18 cellular contexts compared by ENCODE assay signal in genomic region chr12:21429994-21430393, GRCh38. TPM values are rescaled to one million over a fixed set of nuclear protein-coding genes. Genes with fewer than 3 reads are reported as not detected.
DNase-seq lines count a peak whose midpoint lies in the region; ATAC-seq, FAIRE-seq and TF ChIP-seq lines count a peak whose summit lies in the region.
"Had no signal": no experiment of that assay in that cellular context is flagged by ENCODE, and none has a peak within 500 bp of the region (broad histone marks: within the 10 kb centered on the region; RNA-seq: fewer than 3 reads in every experiment).

No MANE protein-coding gene starts in this region.

- no peak overlapping the region for H2BK120ac ChIP-seq in mesendoderm (ENCODE audit: low read depth, low read length)

- H3K4me3 Mint-ChIP-seq in GM23338, result no peak overlapping the region
- no peak overlapping the region for H3K4me3 Mint-ChIP-seq in stimulated activated naive CD8-positive, alpha-beta T cell treated with anti-CD3 and anti-CD28 coated beads, Interleukin-15, amount 100 ng/mL, for 72 hours
- H3K4me3 Mint-ChIP-seq: T-cell had no signal

- H3K4me3 ChIP-seq in GM23338 (no peak overlapping the region), GM12878 (no peak overlapping the region), mesendoderm (ENCODE audit: low read length) (no peak overlapping the region)

- H3K18ac ChIP-seq in mesendoderm (ENCODE audit: low read length), result no peak overlapping the region

- H3K4me2 ChIP-seq in GM23338, result no peak overlapping the region
- H3K4me2 ChIP-seq in GM12878 (ENCODE audit: control insufficient read depth, insufficient read depth), result no peak overlapping the region
- H3K4me2 ChIP-seq in mesendoderm (ENCODE audit: low read length), result no peak overlapping the region

- no peak overlapping the region for H2AFZ ChIP-seq in GM23338
- H2AFZ ChIP-seq in GM12878 (ENCODE audit: control insufficient read depth, low read depth, low read length), result no peak overlapping the region

- no peaks in the 10 kb centered on the region for H3K36me3 ChIP-seq in GM23338 (ENCODE audit: insufficient read depth)
- H3K36me3 ChIP-seq in GM12878 (ENCODE audit: control insufficient read depth in 2 of 2, insufficient read depth in 2 of 2, low read length in 1 of 2), result no peaks in the 10 kb centered on the region
- H3K36me3 ChIP-seq in mesendoderm (ENCODE audit: control insufficient read depth, insufficient read depth, low read length), result no peaks in the 10 kb centered on the region

- H4K5ac ChIP-seq in mesendoderm (ENCODE audit: low read length), result no peak overlapping the region

- DNase-seq in GM23338 (ENCODE audit: low spot score) (no peak), NCI-H524 treated with DMSO at 0.1 percent for 48 hours (lab: John Stamatoyannopoulos, UW) (peak; percentile 32), GM12878 (ENCODE audit: low read depth, low spot score) (no peak), mesendoderm (peak; percentile 38), GOT3 (lab: John Stamatoyannopoulos, UW) (no peak)
- DNase-seq in activated CD4-positive, alpha-beta T cell treated with anti-CD3 and anti-CD28 coated beads, Interleukin-2, amount 50 U/mL, for 4 hours, result no peak
- no peak for DNase-seq in stimulated activated naive CD8-positive, alpha-beta T cell treated with anti-CD3 and anti-CD28 coated beads, Interleukin-15, amount 100 ng/mL, for 72 hours
- DNase-seq: NCI-H1105, NCI-H187, NCI-H2171, NCI-H446 treated with DMSO at 0.1 percent for 48 hours, NCI-H774, T-cell had no signal

- intact Hi-C loops in GM12878 (cut with micrococcal nuclease; ENCODE audit: unreplicated experiment), result no loop called here

- WGBS in GM12878 (ENCODE audit: insufficient coverage, insufficient replicate concordance, low lambda C conversion rate, missing lambda C conversion rate), result 13% methylated on average over 4 of the region's 4 CpGs
- no CpG with 5 or more reads among the region's 4 CpGs for WGBS in mesendoderm (ENCODE audit: extremely low coverage, insufficient coverage, low lambda C conversion rate)

- no peak overlapping the region for H3K4ac ChIP-seq in mesendoderm (ENCODE audit: low read depth, low read length)

- H3K4me1 ChIP-seq in GM23338 (ENCODE audit: insufficient read depth) (no peaks in the 10 kb centered on the region), GM12878 (ENCODE audit: control insufficient read depth, insufficient read depth, low read length) (no peaks in the 10 kb centered on the region), mesendoderm (ENCODE audit: control insufficient read depth, low read depth, low read length) (no peaks in the 10 kb centered on the region)

- peaks cover 2% of the 10 kb centered on the region for H3K27me3 Mint-ChIP-seq in GM23338 (ENCODE audit: insufficient read depth, low read depth, poor library complexity)
- no peaks in the 10 kb centered on the region for H3K27me3 Mint-ChIP-seq in stimulated activated naive CD8-positive, alpha-beta T cell treated with anti-CD3 and anti-CD28 coated beads, Interleukin-15, amount 100 ng/mL, for 72 hours

- H3K9ac ChIP-seq in GM12878 (ENCODE audit: control insufficient read depth, insufficient read depth, low read length) (no peak overlapping the region), mesendoderm (ENCODE audit: low read length) (no peak overlapping the region)

- no peak overlapping the region for H4K8ac ChIP-seq in mesendoderm (ENCODE audit: low read depth, low read length)

- no peaks in the 10 kb centered on the region for H3K79me1 ChIP-seq in mesendoderm (ENCODE audit: low read length)

- H4K20me1 ChIP-seq in GM23338 (replicated peaks; ENCODE audit: insufficient read depth), result no peaks in the 10 kb centered on the region
- no peaks in the 10 kb centered on the region for H4K20me1 ChIP-seq in GM12878 (ENCODE audit: control insufficient read depth, insufficient read depth)

- no peak overlapping the region for H3K23ac ChIP-seq in mesendoderm (ENCODE audit: low read length)

- CTCF ChIA-PET in GM12878 (lab: Yijun Ruan, JAX), result no interaction called here

- POLR2A ChIA-PET in GM12878 (lab: Charles Lee), result no interaction called here

- no peaks in the 10 kb centered on the region for H3K4me1 Mint-ChIP-seq in GM23338
- no peaks in the 10 kb centered on the region for H3K4me1 Mint-ChIP-seq in stimulated activated naive CD8-positive, alpha-beta T cell treated with anti-CD3 and anti-CD28 coated beads, Interleukin-15, amount 100 ng/mL, for 72 hours
- H3K4me1 Mint-ChIP-seq: T-cell had no signal

- no TSS peak for BruUV-seq in GM12878 (replicated peaks; lab: Mats Ljungman, UMichigan)

- ATAC-seq in GM23338 (peak; percentile 48; the same call in 1 of the 3 replicates), GM12878 (0 out of 3 replicates have a peak, but pooled peaks have one; percentile 42), GM18909 (IDR thresholded peaks at IDR 0.05; ENCODE audit: poor library complexity, unreplicated experiment) (no peak)
- no peak for ATAC-seq in stimulated activated naive CD8-positive, alpha-beta T cell treated with anti-CD3 and anti-CD28 coated beads, Interleukin-15, amount 100 ng/mL, for 72 hours
- ATAC-seq: Panc1, T-cell had no signal

- no peak overlapping the region for H3K27ac Mint-ChIP-seq in GM23338
- H3K27ac Mint-ChIP-seq in stimulated activated naive CD8-positive, alpha-beta T cell treated with anti-CD3 and anti-CD28 coated beads, Interleukin-15, amount 100 ng/mL, for 72 hours, result no peak overlapping the region
- H3K27ac Mint-ChIP-seq: T-cell had no signal

- RAD21 ChIA-PET in GM12878 (lab: Charles Lee; ENCODE audit: unreplicated experiment), result no interaction called here

- H3K36me3 Mint-ChIP-seq in GM23338 (ENCODE audit: low read depth), result no peaks in the 10 kb centered on the region
- H3K36me3 Mint-ChIP-seq: T-cell had no signal

- peaks cover 5% of the 10 kb centered on the region; the same call in 2 of the 3 replicates for H3K9me3 Mint-ChIP-seq in GM23338
- H3K9me3 Mint-ChIP-seq in stimulated activated naive CD8-positive, alpha-beta T cell treated with anti-CD3 and anti-CD28 coated beads, Interleukin-15, amount 100 ng/mL, for 72 hours, result no peaks in the 10 kb centered on the region

- H2BK15ac ChIP-seq in mesendoderm (replicated peaks; ENCODE audit: low read depth), result no peak overlapping the region

- FAIRE-seq in GM12878 (lab: Jason Lieb, UNC), result no peak
- FAIRE-seq: H54 had no signal

- no peak overlapping the region for H2AK5ac ChIP-seq in mesendoderm (ENCODE audit: low read length)

- no peak overlapping the region for H3K27ac ChIP-seq in GM23338 (ENCODE audit: low read depth)
- no peak overlapping the region for H3K27ac ChIP-seq in GM12878 (ENCODE audit: control insufficient read depth, insufficient read depth)
- no peak overlapping the region for H3K27ac ChIP-seq in mesendoderm (ENCODE audit: low read depth, low read length)
- H3K27ac ChIP-seq: C4-2B had no signal

- SMC1A ChIA-PET in GM12878 (lab: Charles Lee; ENCODE audit: uncharacterized antibody, unreplicated experiment), result interaction anchor here (0.7 kb wide), 1 partner anchor 12 kb away, joined by 3 read pairs; no protein-coding TSS in a partner anchor

- no peak for TF ChIP-seq RAD21 in GM12878 (IDR thresholded peaks at IDR 0.05; ENCODE audit: insufficient read depth, low read depth, low read length)

- H3K27me3 ChIP-seq in GM23338 (ENCODE audit: insufficient read depth) (no peaks in the 10 kb centered on the region), GM12878 (replicated peaks in 1 of 2; ENCODE audit: control insufficient read depth in 2 of 2, insufficient read depth in 2 of 2, low read length in 1 of 2) (no peaks in the 10 kb centered on the region; a peak in 1 of 4 replicates), mesendoderm (ENCODE audit: insufficient read depth, low read length, poor library complexity) (no peaks in the 10 kb centered on the region)

- H3K9me2 ChIP-seq in GM23338 (ENCODE audit: insufficient read depth), result no peaks in the 10 kb centered on the region

- no peak overlapping the region for H3K56ac ChIP-seq in mesendoderm (ENCODE audit: low read length)

- no peak overlapping the region for H2BK5ac ChIP-seq in mesendoderm (ENCODE audit: low read length)

- no peak for TF ChIP-seq EP300 in GM12878 (IDR thresholded peaks at IDR 0.05; ENCODE audit: borderline replicate concordance in 1 of 2, control insufficient read depth in 1 of 2, low read depth in 2 of 2, low read length in 2 of 2)

- H3K9me3 ChIP-seq in GM12878 (replicated peaks; ENCODE audit: control insufficient read depth, insufficient read depth, low read length), result no peaks in the 10 kb centered on the region

- no peak for TF ChIP-seq POLR2A in GM12878 (IDR thresholded peaks at IDR 0.05; ENCODE audit: low read depth, low read length)

- no peaks in the 10 kb centered on the region for H3K79me2 ChIP-seq in GM23338 (replicated peaks; ENCODE audit: insufficient read depth)
- no peaks in the 10 kb centered on the region for H3K79me2 ChIP-seq in GM12878 (ENCODE audit: control insufficient read depth, insufficient read depth, low read length)
- no peaks in the 10 kb centered on the region for H3K79me2 ChIP-seq in mesendoderm (ENCODE audit: control insufficient read depth, insufficient read depth, low read length)

- TF ChIP-seq CTCF in GM23338 (conservative IDR thresholded peaks at IDR 0.05; ENCODE audit: low read depth in 2 of 2) (no peak), GM12878 (IDR thresholded peaks at IDR 0.05 in 2 of 3, conservative IDR thresholded peaks at IDR 0.05 in 1 of 3; ENCODE audit: control insufficient read depth in 2 of 3, extremely low read depth in 1 of 3, insufficient read depth in 1 of 3, low read depth in 3 of 3, low read length in 3 of 3) (no peak)

- H3F3A ChIP-seq in GM23338 (replicated peaks; ENCODE audit: low read depth), result no peaks in the 10 kb centered on the region

- in situ Hi-C loops in GM12878 (cut with MboI), result no loop called here

RNA-seq across cellular contexts. Expression of gene PYROXD1, which starts 7.5 kb away (rescaled TPM):
- 3.9 and 8.7 TPM in 2 replicates for total RNA-seq in GM23338 (2014; rRNA removed; shearing (Covaris generic))
- 8.1 and 10.2 TPM in 2 replicates for polyA plus RNA-seq in GM23338 (2016; fragmentation: Nextera tagmentation; extraction: Ambion mirVana)
- total RNA-seq in GM12878 (2013; cell fraction: nucleolus; rRNA removed), result 56.1 and 64.7 TPM in 2 replicates
- 11.0 and 15.3 TPM in 2 replicates for total RNA-seq in GM12878 (2014; rRNA removed)
- total RNA-seq in GM12878 (2014; rRNA removed; fragmentation: Illumina TruSeq; extraction: Trizol), result 16.3 and 18.2 TPM in 2 replicates
- total RNA-seq in GM12878 (2021), result 18.6 and 20.1 TPM in 2 replicates
- 10.2 TPM for polyA plus RNA-seq in GM12878 (2011; ENCODE audit: low read depth)
- polyA plus RNA-seq in GM12878 (2011; rRNA removed), result 22.4 and 38.2 TPM in 2 replicates
- 8.7 and 11.6 TPM in 2 replicates for polyA plus RNA-seq in GM12878 (2011; cell fraction: cytosol; rRNA removed)
- 23.6 and 26.6 TPM in 2 replicates for polyA plus RNA-seq in GM12878 (2011; cell fraction: nucleus; rRNA removed)
- polyA plus RNA-seq in GM12878 (2012), result 15.2 and 21.9 TPM in 2 replicates
- 19.1 and 22.9 TPM in 2 replicates for polyA plus RNA-seq in GM12878 (2014; fragmentation: Illumina TruSeq; extraction: Trizol)
- polyA plus RNA-seq in GM12878 (2014; fragmentation: Nextera tagmentation; extraction: Ambion mirVana), result 10 to 100 TPM; 11.6 to 18.0 TPM
- 11.9 and 13.5 TPM in 2 replicates for polyA plus RNA-seq in GM12878 (2014; rRNA removed)
- 10 to 100 TPM; 26.8 to 28.3 TPM for polyA plus RNA-seq in GM12878 (2016; fragmentation: Nextera tagmentation; extraction: Ambion mirVana)
- polyA minus RNA-seq in GM12878 (2011; rRNA and poly(A)+ RNA removed), result 20.7 and 30.1 TPM in 2 replicates
- 9.6 and 10.8 TPM in 2 replicates for polyA minus RNA-seq in GM12878 (2011; cell fraction: cytosol; rRNA and poly(A)+ RNA removed)
- 31.8 and 48.0 TPM in 2 replicates for polyA minus RNA-seq in GM12878 (2011; cell fraction: nucleus; rRNA and poly(A)+ RNA removed)
- polyA plus RNA-seq in mesendoderm (2013, experiment 1 of 2), result 6.2 TPM
- polyA plus RNA-seq in mesendoderm (2013, experiment 2 of 2), result 6.1 TPM

RNA-seq across cellular contexts. Expression of gene IAPP, which starts 57.3 kb away (rescaled TPM):
- not detected in 2 replicates for total RNA-seq in GM23338 (2014; rRNA removed; shearing (Covaris generic))
- polyA plus RNA-seq in GM23338 (2016; fragmentation: Nextera tagmentation; extraction: Ambion mirVana) (0.10 and 0.32 TPM in 2 replicates), GM12878 (2011; rRNA removed) (not detected in 2 replicates), GM12878 (2014; fragmentation: Illumina TruSeq; extraction: Trizol) (not detected in 2 replicates), GM12878 (2014; fragmentation: Nextera tagmentation; extraction: Ambion mirVana) (not detected), GM12878 (2014; rRNA removed) (not detected in 2 replicates), GM12878 (2016; fragmentation: Nextera tagmentation; extraction: Ambion mirVana) (not detected)
- total RNA-seq in GM12878 (2013; cell fraction: nucleolus; rRNA removed), result not detected in 2 replicates
- total RNA-seq in GM12878 (2014; rRNA removed) (not detected in 2 replicates), GM12878 (2014; rRNA removed; fragmentation: Illumina TruSeq; extraction: Trizol) (not detected in 2 replicates), GM12878 (2021) (not detected in 2 replicates)
- not detected for polyA plus RNA-seq in GM12878 (2011; ENCODE audit: low read depth)
- not detected in 2 replicates for polyA plus RNA-seq in GM12878 (2011; cell fraction: cytosol; rRNA removed)
- polyA plus RNA-seq in GM12878 (2011; cell fraction: nucleus; rRNA removed), result not detected in 2 replicates
- polyA plus RNA-seq in GM12878 (2012), result not detected in 2 replicates
- not detected in 2 replicates for polyA minus RNA-seq in GM12878 (2011; rRNA and poly(A)+ RNA removed)
- not detected in 2 replicates for polyA minus RNA-seq in GM12878 (2011; cell fraction: cytosol; rRNA and poly(A)+ RNA removed)
- polyA minus RNA-seq in GM12878 (2011; cell fraction: nucleus; rRNA and poly(A)+ RNA removed), result not detected in 2 replicates
- not detected for polyA plus RNA-seq in mesendoderm (2013, experiment 1 of 2)
- not detected for polyA plus RNA-seq in mesendoderm (2013, experiment 2 of 2)
- total RNA-seq: LHCN-M2, T-cell had no signal

Comparison
In these comparisons a context has a peak if more than half of its experiments do, and no peak if none do; other contexts are left out.
1. ATAC-seq: peak in GM23338 (single experiment) and GM12878 (single experiment); none in stimulated activated naive CD8-positive, alpha-beta T cell treated with anti-CD3 and anti-CD28 coated beads, Interleukin-15, amount 100 ng/mL, for 72 hours (single experiment) and GM18909 (single experiment).
2. DNase-seq: peak in NCI-H524 treated with DMSO at 0.1 percent for 48 hours (single experiment) and mesendoderm (single experiment); none in GM23338 (single experiment), GM12878 (single experiment), GOT3 (single experiment), activated CD4-positive, alpha-beta T cell treated with anti-CD3 and anti-CD28 coated beads, Interleukin-2, amount 50 U/mL, for 4 hours (0 of 2) and stimulated activated naive CD8-positive, alpha-beta T cell treated with anti-CD3 and anti-CD28 coated beads, Interleukin-15, amount 100 ng/mL, for 72 hours (0 of 2).